13 cellular contexts compared by ENCODE assay signal in genomic region chr10:72164617-72165016, GRCh38. TPM values are rescaled to one million over a fixed set of nuclear protein-coding genes. Genes with fewer than 3 reads are reported as not detected.
DNase-seq lines count a peak whose midpoint lies in the region; TF ChIP-seq lines count a peak whose summit lies in the region.
"Had no signal": no experiment of that assay in that cellular context is flagged by ENCODE, and none has a peak within 500 bp of the region (broad histone marks: within the 10 kb centered on the region; RNA-seq: fewer than 3 reads in every experiment).

No MANE protein-coding gene starts in this region.

- H3K4me1 ChIP-seq in adipocyte (ENCODE audit: control insufficient read depth, insufficient read depth, low read length) (no peaks in the 10 kb centered on the region), neural progenitor cell (no peaks in the 10 kb centered on the region), mesendoderm (ENCODE audit: control insufficient read depth, low read depth, low read length) (no peaks in the 10 kb centered on the region)
- H3K4me1 ChIP-seq: body of pancreas had no signal

- H4K5ac ChIP-seq in mesendoderm (ENCODE audit: low read length), result no peak overlapping the region

- H2BK15ac ChIP-seq in mesendoderm (replicated peaks; ENCODE audit: low read depth), result no peak overlapping the region

- H3K9ac ChIP-seq in adipocyte (ENCODE audit: low read length), result no peak overlapping the region
- H3K9ac ChIP-seq in neural progenitor cell, result no peak overlapping the region
- H3K9ac ChIP-seq in mesendoderm (ENCODE audit: low read length), result no peak overlapping the region

- peaks cover 12% of the 10 kb centered on the region for H3K4me1 Mint-ChIP-seq in neural progenitor cell
- H3K4me1 Mint-ChIP-seq: nephron had no signal

- H3K4me3 ChIP-seq in adipocyte (ENCODE audit: low read length), result no peak overlapping the region
- H3K4me3 ChIP-seq in neural progenitor cell, result no peak overlapping the region
- no peak overlapping the region for H3K4me3 ChIP-seq in mesendoderm (ENCODE audit: low read length)
- H3K4me3 ChIP-seq: body of pancreas had no signal

- no peak overlapping the region for H3K18ac ChIP-seq in mesendoderm (ENCODE audit: low read length)

- no peak overlapping the region for H3K56ac ChIP-seq in mesendoderm (ENCODE audit: low read length)

- no peak overlapping the region for H4K8ac ChIP-seq in mesendoderm (ENCODE audit: low read depth, low read length)

- H3K4ac ChIP-seq in mesendoderm (ENCODE audit: low read depth, low read length), result no peak overlapping the region

- no peak overlapping the region for H3K4me3 Mint-ChIP-seq in neural progenitor cell
- H3K4me3 Mint-ChIP-seq: activated CD8-positive, alpha-beta memory T cell treated with anti-CD3 and anti-CD28 coated beads, Interleukin-2, amount 10 ng/mL, durations not matched to agents 7 days and 5 days; nephron had no signal

- DNase-seq in M059J (ENCODE audit: low read depth) (peak; percentile 15), adipocyte (ENCODE audit: low read depth) (peak; percentile 47), neural progenitor cell (ENCODE audit: low spot score) (no peak), mesendoderm (no peak), NCI-H1694 (lab: John Stamatoyannopoulos, UW) (no peak), NCI-H748 (lab: John Stamatoyannopoulos, UW; ENCODE audit: unreplicated experiment) (no peak)
- DNase-seq: activated CD8-positive, alpha-beta memory T cell treated with anti-CD3 and anti-CD28 coated beads, Interleukin-2, amount 10 ng/mL, durations not matched to agents 7 days and 5 days; body of pancreas; DMS79 treated with DMSO at 0.1 percent for 48 hours; NCI-H1048; NCI-H526 treated with DMSO at 0.1 percent for 48 hours had no signal

- H3K27me3 Mint-ChIP-seq in neural progenitor cell (ENCODE audit: insufficient read depth, low read depth), result no peaks in the 10 kb centered on the region
- H3K27me3 Mint-ChIP-seq: activated CD8-positive, alpha-beta memory T cell treated with anti-CD3 and anti-CD28 coated beads, Interleukin-2, amount 10 ng/mL, durations not matched to agents 7 days and 5 days had no signal

- H3K27me3 ChIP-seq in adipocyte (replicated peaks; ENCODE audit: control insufficient read depth, insufficient read depth, low read length) (no peaks in the 10 kb centered on the region), neural progenitor cell (no peaks in the 10 kb centered on the region), mesendoderm (ENCODE audit: insufficient read depth, low read length, poor library complexity) (no peaks in the 10 kb centered on the region)
- H3K27me3 ChIP-seq: body of pancreas had no signal

- no peak overlapping the region for H2AFZ ChIP-seq in neural progenitor cell (replicated peaks)

- no peaks in the 10 kb centered on the region for H3K9me3 Mint-ChIP-seq in neural progenitor cell
- H3K9me3 Mint-ChIP-seq: nephron had no signal

- peaks cover 12% of the 10 kb centered on the region for H3K36me3 ChIP-seq in adipocyte (ENCODE audit: control insufficient read depth, insufficient read depth, low read length, severe bottlenecking)
- H3K36me3 ChIP-seq in neural progenitor cell, result no peaks in the 10 kb centered on the region
- no peaks in the 10 kb centered on the region for H3K36me3 ChIP-seq in mesendoderm (ENCODE audit: control insufficient read depth, insufficient read depth, low read length)

- H3K27ac ChIP-seq in neural progenitor cell (no peak overlapping the region), mesendoderm (ENCODE audit: low read depth, low read length) (no peak overlapping the region)
- H3K27ac ChIP-seq: body of pancreas had no signal

- WGBS in mesendoderm (ENCODE audit: extremely low coverage, insufficient coverage, low lambda C conversion rate), result no CpG with 5 or more reads among the region's 2 CpGs

- no peaks in the 10 kb centered on the region for H3K79me1 ChIP-seq in mesendoderm (ENCODE audit: low read length)

- H3K79me2 ChIP-seq in neural progenitor cell (ENCODE audit: low read depth), result no peaks in the 10 kb centered on the region
- H3K79me2 ChIP-seq in mesendoderm (ENCODE audit: control insufficient read depth, insufficient read depth, low read length), result no peaks in the 10 kb centered on the region

- H3K4me2 ChIP-seq in neural progenitor cell (no peak overlapping the region), mesendoderm (ENCODE audit: low read length) (no peak overlapping the region)

- no peak overlapping the region for H3K23ac ChIP-seq in mesendoderm (ENCODE audit: low read length)

- no peaks in the 10 kb centered on the region for H4K20me1 ChIP-seq in neural progenitor cell (ENCODE audit: low read depth)

- no peak overlapping the region for H3K27ac Mint-ChIP-seq in neural progenitor cell
- H3K27ac Mint-ChIP-seq: activated CD8-positive, alpha-beta memory T cell treated with anti-CD3 and anti-CD28 coated beads, Interleukin-2, amount 10 ng/mL, durations not matched to agents 7 days and 5 days; nephron had no signal

- H3K9me3 ChIP-seq in adipocyte (ENCODE audit: control insufficient read depth, low read length) (no peaks in the 10 kb centered on the region), neural progenitor cell (ENCODE audit: low read depth) (no peaks in the 10 kb centered on the region)
- H3K9me3 ChIP-seq: body of pancreas had no signal

- H2BK5ac ChIP-seq in mesendoderm (ENCODE audit: low read length), result no peak overlapping the region

- H3F3A ChIP-seq in neural progenitor cell (ENCODE audit: low read depth), result peaks cover 10% of the 10 kb centered on the region

- H2AK5ac ChIP-seq in mesendoderm (ENCODE audit: low read length), result no peak overlapping the region

- no peak overlapping the region for H2BK120ac ChIP-seq in mesendoderm (ENCODE audit: low read depth, low read length)

- peaks cover 12% of the 10 kb centered on the region for H3K36me3 Mint-ChIP-seq in neural progenitor cell

- peak; percentile 19; the same call in 1 of the 2 replicates for TF ChIP-seq CTCF in GM12874 (IDR thresholded peaks at IDR 0.05; ENCODE audit: insufficient read depth, low read depth, low read length)
- peak; percentile 4 for TF ChIP-seq CTCF in neural progenitor cell (IDR thresholded peaks at IDR 0.05)

RNA-seq across cellular contexts. Expression of gene ANAPC16, which starts 51.2 kb away (rescaled TPM):
- 69.8 and 82.3 TPM in 2 replicates for total RNA-seq in M059J (2014; rRNA removed; shearing (Covaris generic))
- 130 and 217 TPM in 2 replicates for total RNA-seq in neural progenitor cell (ENCODE audit: low replicate concordance)
- polyA plus RNA-seq in mesendoderm (2013, experiment 1 of 2), result 46.8 TPM
- 43.6 TPM for polyA plus RNA-seq in mesendoderm (2013, experiment 2 of 2)

RNA-seq across cellular contexts. Expression of gene ASCC1, which starts 51.5 kb away (rescaled TPM):
- total RNA-seq in M059J (2014; rRNA removed; shearing (Covaris generic)), result 32.7 and 37.1 TPM in 2 replicates
- total RNA-seq in neural progenitor cell (ENCODE audit: low replicate concordance), result 41.8 and 49.5 TPM in 2 replicates
- 31.3 TPM for polyA plus RNA-seq in mesendoderm (2013, experiment 1 of 2)
- polyA plus RNA-seq in mesendoderm (2013, experiment 2 of 2), result 32.2 TPM

Comparison
In these comparisons a context has a peak if more than half of its experiments do, and no peak if none do; other contexts are left out.
1. DNase-seq: peak in M059J (single experiment) and adipocyte (single experiment); none in neural progenitor cell (single experiment), mesendoderm (single experiment), NCI-H1694 (single experiment) and NCI-H748 (single experiment).